Comparison of ENCODE assay signal across 20 cellular contexts in the genomic region with DNA sequence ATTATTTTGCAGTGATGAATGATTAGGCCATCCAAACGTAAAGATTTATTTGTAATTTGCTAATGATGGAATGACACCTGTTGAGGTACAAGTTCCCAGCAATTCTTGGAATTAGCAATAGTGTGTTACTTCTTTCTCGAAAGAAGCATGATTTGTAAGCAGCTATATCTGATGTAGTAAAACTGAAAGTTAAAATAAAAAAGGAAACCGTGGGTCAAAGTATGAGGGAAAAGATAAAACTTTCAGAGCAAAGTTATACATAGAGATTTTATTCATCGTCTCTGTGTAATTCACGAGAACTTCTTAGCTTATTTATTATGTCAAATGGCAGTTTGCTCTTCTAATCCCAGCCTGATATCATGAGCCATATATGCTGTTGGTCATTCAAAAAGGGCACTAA. TPM values are rescaled to one million over a fixed set of nuclear protein-coding genes. Genes with fewer than 3 reads are reported as not detected.
DNase-seq lines count a peak whose midpoint lies in the region; ATAC-seq, FAIRE-seq and TF ChIP-seq lines count a peak whose summit lies in the region.
"Had no signal": no experiment of that assay in that cellular context is flagged by ENCODE, and none has a peak within 500 bp of the region (broad histone marks: within the 10 kb centered on the region; RNA-seq: fewer than 3 reads in every experiment).

No MANE protein-coding gene starts in this region.

- H3K4me2 ChIP-seq in MM.1S (ENCODE audit: low read depth, low read length): peak overlapping the region; percentile 56

- intact Hi-C loops in dendritic cell treated with granulocyte-macrophage colony-stimulating factor and Interleukin-4, amounts not matched to agents 40 ng/mL and 50 ng/mL, for 4 days (cut with micrococcal nuclease): no loop called here
- intact Hi-C loops in prostate gland (cut with DNase I): no loop called here

- peaks cover 45% of the 10 kb centered on the region for H3K36me3 Mint-ChIP-seq in dendritic cell treated with granulocyte-macrophage colony-stimulating factor and Interleukin-4, amounts not matched to agents 40 ng/mL and 50 ng/mL, for 4 days (ENCODE audit: low read depth)
- H3K36me3 Mint-ChIP-seq in natural killer cell treated with Interleukin-12 subunit alpha and Interleukin-12 subunit beta and Interleukin-15 and Interleukin-18, amount 100 ng/mL, for 72 hours: peaks cover 22% of the 10 kb centered on the region

- no peaks in the 10 kb centered on the region for H3F3A ChIP-seq in MM.1S (ENCODE audit: insufficient read depth, low read length)

- peak overlapping the region; percentile 0 for H3K27ac Mint-ChIP-seq in dendritic cell treated with granulocyte-macrophage colony-stimulating factor and Interleukin-4, amounts not matched to agents 40 ng/mL and 50 ng/mL, for 4 days
- peak overlapping the region; percentile 83 to 95 for H3K27ac Mint-ChIP-seq in natural killer cell treated with Interleukin-12 subunit alpha and Interleukin-12 subunit beta and Interleukin-15 and Interleukin-18, amount 100 ng/mL, for 72 hours
- H3K27ac Mint-ChIP-seq: nephron had no signal

- no peak overlapping the region for H3K27ac ChIP-seq in MM.1S (ENCODE audit: low read length)
- H3K27ac ChIP-seq in prostate gland: no peak overlapping the region
- H3K27ac ChIP-seq: C4-2B had no signal

- H3K9me3 ChIP-seq in MM.1S (replicated peaks; ENCODE audit: insufficient read depth, low read length) (no peaks in the 10 kb centered on the region), prostate gland (no peaks in the 10 kb centered on the region)
- H3K9me3 ChIP-seq: sigmoid colon had no signal

- no peak overlapping the region for H2AFZ ChIP-seq in MM.1S (ENCODE audit: low read length)

- DNase-seq in GM12891 (ENCODE audit: insufficient read length, low spot score) (no peak), MM.1S (no peak), SHP77 treated with DMSO at 0.1 percent for 48 hours (lab: John Stamatoyannopoulos, UW) (no peak), prostate gland (ENCODE audit: low spot score) (no peak), islet precursor cell (no peak)
- no peak for DNase-seq in natural killer cell treated with Interleukin-12 subunit alpha and Interleukin-12 subunit beta and Interleukin-15 and Interleukin-18, amount 100 ng/mL, for 72 hours (ENCODE audit: low spot score)
- DNase-seq: activated CD4-positive, alpha-beta T cell treated with anti-CD3 and anti-CD28 coated beads, Interleukin-2, amount 50 U/mL, for 48 hours; anterior cingulate cortex; dermis blood vessel endothelial cell; kidney glomerular epithelial cell; NCI-H1105; NCI-H446; sigmoid colon; substantia nigra had no signal

- H3K9ac ChIP-seq in MM.1S (ENCODE audit: low read length): no peak overlapping the region; the same call in 1 of the 2 replicates

- no peak overlapping the region for H3K4me3 Mint-ChIP-seq in dendritic cell treated with granulocyte-macrophage colony-stimulating factor and Interleukin-4, amounts not matched to agents 40 ng/mL and 50 ng/mL, for 4 days
- H3K4me3 Mint-ChIP-seq in natural killer cell treated with Interleukin-12 subunit alpha and Interleukin-12 subunit beta and Interleukin-15 and Interleukin-18, amount 100 ng/mL, for 72 hours: peak overlapping the region; percentile 78
- H3K4me3 Mint-ChIP-seq: nephron had no signal

- peaks cover 16% of the 10 kb centered on the region for H3K4me1 ChIP-seq in MM.1S (ENCODE audit: low read length)
- H3K4me1 ChIP-seq in prostate gland (replicated peaks): no peaks in the 10 kb centered on the region

- H3K27me3 Mint-ChIP-seq in dendritic cell treated with granulocyte-macrophage colony-stimulating factor and Interleukin-4, amounts not matched to agents 40 ng/mL and 50 ng/mL, for 4 days: no peaks in the 10 kb centered on the region
- no peaks in the 10 kb centered on the region for H3K27me3 Mint-ChIP-seq in natural killer cell treated with Interleukin-12 subunit alpha and Interleukin-12 subunit beta and Interleukin-15 and Interleukin-18, amount 100 ng/mL, for 72 hours

- no peaks in the 10 kb centered on the region for H3K27me3 ChIP-seq in MM.1S (replicated peaks; ENCODE audit: insufficient read depth, low read length)
- no peaks in the 10 kb centered on the region for H3K27me3 ChIP-seq in prostate gland (replicated peaks; ENCODE audit: insufficient read depth)
- H3K27me3 ChIP-seq: sigmoid colon had no signal

- peak; percentile 33 to 57 for ATAC-seq in natural killer cell treated with Interleukin-12 subunit alpha and Interleukin-12 subunit beta and Interleukin-15 and Interleukin-18, amount 100 ng/mL, for 72 hours
- ATAC-seq in GM18909 (IDR thresholded peaks at IDR 0.05; ENCODE audit: poor library complexity, unreplicated experiment): no peak
- ATAC-seq: HCT116, Panc1 had no signal

- H3K9me2 ChIP-seq in MM.1S (replicated peaks; ENCODE audit: insufficient read depth, low read length): no peaks in the 10 kb centered on the region

- FAIRE-seq in GM12891 (lab: Jason Lieb, UNC): peak; percentile 55

- TF ChIP-seq CTCF in MM.1S (IDR thresholded peaks at IDR 0.05; ENCODE audit: low read length): no peak
- no peak for TF ChIP-seq CTCF in prostate gland (IDR thresholded peaks at IDR 0.05)

- no peaks in the 10 kb centered on the region for H4K20me1 ChIP-seq in MM.1S (ENCODE audit: insufficient read depth, low read length)

- H3K36me3 ChIP-seq in MM.1S (replicated peaks; ENCODE audit: insufficient read depth, low read length) (no peaks in the 10 kb centered on the region), prostate gland (no peaks in the 10 kb centered on the region)
- H3K36me3 ChIP-seq: sigmoid colon had no signal

- H3K9me3 Mint-ChIP-seq in dendritic cell treated with granulocyte-macrophage colony-stimulating factor and Interleukin-4, amounts not matched to agents 40 ng/mL and 50 ng/mL, for 4 days: no peaks in the 10 kb centered on the region
- H3K9me3 Mint-ChIP-seq in natural killer cell treated with Interleukin-12 subunit alpha and Interleukin-12 subunit beta and Interleukin-15 and Interleukin-18, amount 100 ng/mL, for 72 hours: no peaks in the 10 kb centered on the region
- H3K9me3 Mint-ChIP-seq: nephron had no signal

- 51% methylated on average over 5 of the region's 5 CpGs for WGBS in prostate gland

- H3K79me2 ChIP-seq in MM.1S (ENCODE audit: low read length): peaks cover 72% of the 10 kb centered on the region

- no peak for TF ChIP-seq POLR2A in GM12891 (IDR thresholded peaks at IDR 0.05; ENCODE audit: low read depth, low read length)
- TF ChIP-seq POLR2A in prostate gland (IDR thresholded peaks at IDR 0.05): no peak

- peak overlapping the region; percentile 21; the same call in 1 of the 2 replicates for H3K4me3 ChIP-seq in MM.1S (ENCODE audit: low read length)
- no peak overlapping the region for H3K4me3 ChIP-seq in prostate gland
- H3K4me3 ChIP-seq: sigmoid colon had no signal

- H3K4me1 Mint-ChIP-seq in dendritic cell treated with granulocyte-macrophage colony-stimulating factor and Interleukin-4, amounts not matched to agents 40 ng/mL and 50 ng/mL, for 4 days (ENCODE audit: low read depth): peaks cover 58% of the 10 kb centered on the region
- peaks cover 56 to 63% of the 10 kb centered on the region in 2 donors for H3K4me1 Mint-ChIP-seq in natural killer cell treated with Interleukin-12 subunit alpha and Interleukin-12 subunit beta and Interleukin-15 and Interleukin-18, amount 100 ng/mL, for 72 hours (ENCODE audit: low read depth in 2 of 2)
- H3K4me1 Mint-ChIP-seq: nephron had no signal

TF ChIP-seq in GM12891, 5 proteins besides CTCF, POLR2A, EP300 and RAD21:
- TF ChIP-seq TAF1 (IDR thresholded peaks at IDR 0.05; ENCODE audit: low read depth, low read length) (no peak), PAX5 (IDR thresholded peaks at IDR 0.05; ENCODE audit: insufficient read depth, low read length, severe bottlenecking) (no peak), POLR2AphosphoS5 (IDR thresholded peaks at IDR 0.05; ENCODE audit: low read depth, low read length) (no peak), POU2F2 (IDR thresholded peaks at IDR 0.05; ENCODE audit: low read depth, low read length) (no peak)

RNA-seq across cellular contexts. Expression of a gene that starts 59.0 kb away (rescaled TPM):
- 47.8 TPM for polyA plus RNA-seq in GM12891 (2012; ENCODE audit: low read depth, missing spikeins)
- 100 to 1,000 TPM; 108 to 131 TPM for total RNA-seq in natural killer cell treated with Interleukin-12 subunit alpha and Interleukin-12 subunit beta and Interleukin-15 and Interleukin-18, amount 100 ng/mL, for 72 hours
- total RNA-seq in prostate gland: 10 to 100 TPM; 32.3 to 35.4 TPM
